In genomic region chr1:161548749-161549406, GRCh38 we compare ENCODE assay signal across 7 cellular contexts. TPM values are rescaled to one million over a fixed set of nuclear protein-coding genes. Genes with fewer than 3 reads are reported as not detected.
"Had no signal": no experiment of that assay in that cellular context is flagged by ENCODE, and none has a peak within 500 bp of the region (broad histone marks: within the 10 kb centered on the region; RNA-seq: fewer than 3 reads in every experiment).

No MANE protein-coding gene starts in this region.

RNA-seq across cellular contexts. Expression of gene FCGR3A, which starts 0.7 kb away (rescaled TPM):
- total RNA-seq: activated CD4-positive, alpha-beta memory T cell treated with anti-CD3 and anti-CD28 coated beads for 36 hours; activated CD4-positive, alpha-beta T cell treated with anti-CD3 and anti-CD28 coated beads, Interleukin-2, amount 10 ng/mL, durations not matched to agents 7 days and 5 days; OCI-LY7; RPMI7951; SJCRH30; T-helper 2 cell treated with Interferon-gamma antibody and Interleukin-4, amounts not matched to agents 100 ng/mL and 5 ng/mL, for 36 hours had no signal
- polyA plus RNA-seq: SK-N-SH had no signal

RNA-seq across cellular contexts. Expression of gene FCGR2A, which starts 43.6 kb away (rescaled TPM):
- total RNA-seq: activated CD4-positive, alpha-beta T cell treated with anti-CD3 and anti-CD28 coated beads, Interleukin-2, amount 10 ng/mL, durations not matched to agents 7 days and 5 days had no signal
